ENCODE assay signal across 24 cellular contexts in genomic region chr11:2361565-2361964, GRCh38. TPM values are rescaled to one million over a fixed set of nuclear protein-coding genes. Genes with fewer than 3 reads are reported as not detected.
DNase-seq lines count a peak whose midpoint lies in the region; ATAC-seq, FAIRE-seq and TF ChIP-seq lines count a peak whose summit lies in the region.
"Had no signal": no experiment of that assay in that cellular context is flagged by ENCODE, and none has a peak within 500 bp of the region (broad histone marks: within the 10 kb centered on the region; RNA-seq: fewer than 3 reads in every experiment).

No MANE protein-coding gene starts in this region.

- H4K20me1 ChIP-seq in BLaER1 (0 out of 2 replicates have a peak, but pooled peaks cover 6% of the 10 kb centered on the region), astrocyte (ENCODE audit: insufficient read depth, low read length) (no peaks in the 10 kb centered on the region)
- no peaks in the 10 kb centered on the region for H4K20me1 ChIP-seq in BLaER1 treated with 17β-estradiol and CSF1 and Interleukin-3, amounts not matched to agents 10 nM and 100 nM

- TF ChIP-seq CTCF in astrocyte (IDR thresholded peaks at IDR 0.05; ENCODE audit: insufficient read depth, low read depth, low read length) (no peak), A673 (conservative IDR thresholded peaks at IDR 0.05; ENCODE audit: low read depth, low read length) (no peak), adrenal gland (IDR thresholded peaks at IDR 0.05) (no peak)

- no peaks in the 10 kb centered on the region for H3K36me3 ChIP-seq in BLaER1
- H3K36me3 ChIP-seq in BLaER1 treated with 17β-estradiol and CSF1 and Interleukin-3, amounts not matched to agents 10 nM and 100 nM, result no peaks in the 10 kb centered on the region
- no peaks in the 10 kb centered on the region for H3K36me3 ChIP-seq in astrocyte (ENCODE audit: insufficient read depth, low read length)
- no peaks in the 10 kb centered on the region for H3K36me3 ChIP-seq in A673 (ENCODE audit: insufficient read depth, low read length, poor library complexity, severe bottlenecking)
- H3K36me3 ChIP-seq in adrenal gland (replicated peaks in 1 of 2), result no peaks in the 10 kb centered on the region

- no peak for ATAC-seq in GM21786 (IDR thresholded peaks at IDR 0.05; ENCODE audit: unreplicated experiment)
- ATAC-seq: GM12878, GM23338, HCT116 had no signal

- H3K27ac ChIP-seq in BLaER1 (no peak overlapping the region), astrocyte (ENCODE audit: low read depth, low read length) (no peak overlapping the region), A673 (ENCODE audit: low read depth, low read length, poor library complexity, severe bottlenecking) (no peak overlapping the region), adrenal gland (no peak overlapping the region)
- no peak overlapping the region for H3K27ac ChIP-seq in BLaER1 treated with 17β-estradiol and CSF1 and Interleukin-3, amounts not matched to agents 10 nM and 100 nM
- H3K27ac ChIP-seq: HL-60 had no signal

- DNase-seq in astrocyte (ENCODE audit: low read depth) (no peak), posterior vena cava (ENCODE audit: low spot score) (peak; percentile 22), A673 (ENCODE audit: low spot score) (no peak), adrenal gland (no peak)
- DNase-seq: AML-193; CD4-positive, CD25-positive, alpha-beta regulatory T cell; CD8-positive, alpha-beta memory T cell; COR-L47; DMS 273 treated with DMSO at 0.1 percent for 48 hours; DMS53; DND-41; EL; HFFc6 had no signal

- intact Hi-C loops in posterior vena cava (cut with DNase I) (no loop called here), A673 (cut with micrococcal nuclease; ENCODE audit: unreplicated experiment) (no loop called here), adrenal gland (cut with DNase I) (no loop called here)

- no TSS peak for BruUV-seq in A673 (replicated peaks; lab: Mats Ljungman, UMichigan)

- H2AFZ ChIP-seq in astrocyte (ENCODE audit: low read depth, low read length), result no peak overlapping the region
- H2AFZ ChIP-seq: GM23338 had no signal

- H3K27ac Mint-ChIP-seq in astrocyte (ENCODE audit: unreplicated experiment), result peak overlapping the region; percentile 35
- H3K27ac Mint-ChIP-seq: CD4-positive, CD25-positive, alpha-beta regulatory T cell; GM23338; HFFc6 had no signal

- H3K4me1 ChIP-seq in BLaER1 (peaks cover 81% of the 10 kb centered on the region), astrocyte (ENCODE audit: insufficient read depth, low read length) (peaks cover 3% of the 10 kb centered on the region), A673 (ENCODE audit: insufficient read depth, low read length, poor library complexity, severe bottlenecking) (no peaks in the 10 kb centered on the region), adrenal gland (replicated peaks in 1 of 2) (no peaks in the 10 kb centered on the region)
- H3K4me1 ChIP-seq in BLaER1 treated with 17β-estradiol and CSF1 and Interleukin-3, amounts not matched to agents 10 nM and 100 nM, result peaks cover 31 to 82% (median 62%) of the 10 kb centered on the region in 10 experiments

- peaks cover 29% of the 10 kb centered on the region for H3K27me3 Mint-ChIP-seq in astrocyte (ENCODE audit: low read depth, unreplicated experiment)
- H3K27me3 Mint-ChIP-seq: CD4-positive, CD25-positive, alpha-beta regulatory T cell had no signal

- H3K27me3 ChIP-seq in BLaER1 (no peaks in the 10 kb centered on the region), astrocyte (ENCODE audit: insufficient read depth, low read length) (no peaks in the 10 kb centered on the region), A673 (replicated peaks; ENCODE audit: insufficient read depth, low read depth, low read length, poor library complexity) (no peaks in the 10 kb centered on the region), adrenal gland (no peaks in the 10 kb centered on the region)
- H3K27me3 ChIP-seq in BLaER1 treated with 17β-estradiol and CSF1 and Interleukin-3, amounts not matched to agents 10 nM and 100 nM, result no peaks in the 10 kb centered on the region

- TF ChIP-seq POLR2A in adrenal gland (IDR thresholded peaks at IDR 0.05), result no peak

- WGBS in adrenal gland, 4 donors, result 80 to 85% (median 82%) methylated on average over 9 of the region's 9 CpGs

- FAIRE-seq in astrocyte (lab: Jason Lieb, UNC), result no peak
- FAIRE-seq: A204.1, GM12878, H54 had no signal

- no peaks in the 10 kb centered on the region for H3K4me1 Mint-ChIP-seq in astrocyte (ENCODE audit: low read depth, unreplicated experiment)
- H3K4me1 Mint-ChIP-seq: CD8-positive, alpha-beta memory T cell; GM23338 had no signal

- H3K4me3 Mint-ChIP-seq in astrocyte (ENCODE audit: unreplicated experiment), result no peak overlapping the region
- H3K4me3 Mint-ChIP-seq: CD4-positive, CD25-positive, alpha-beta regulatory T cell; CD8-positive, alpha-beta memory T cell; GM23338; HFFc6 had no signal

- peaks cover 18% of the 10 kb centered on the region for H3K36me3 Mint-ChIP-seq in astrocyte (ENCODE audit: low read depth, unreplicated experiment)
- H3K36me3 Mint-ChIP-seq: CD8-positive, alpha-beta memory T cell had no signal

- H3K4me2 ChIP-seq in BLaER1, result peak overlapping the region; percentile 84
- peak overlapping the region in 7 of 11 experiments; percentile 26 to 88 (median 77); a peak in 12 of 22 replicates for H3K4me2 ChIP-seq in BLaER1 treated with 17β-estradiol and CSF1 and Interleukin-3, amounts not matched to agents 10 nM and 100 nM
- H3K4me2 ChIP-seq in astrocyte (ENCODE audit: low read length), result no peak overlapping the region
- H3K4me2 ChIP-seq: GM23338 had no signal

- H3K9ac ChIP-seq in BLaER1 (no peak overlapping the region), astrocyte (ENCODE audit: low read length) (no peak overlapping the region)
- no peak overlapping the region for H3K9ac ChIP-seq in BLaER1 treated with 17β-estradiol and CSF1 and Interleukin-3, amounts not matched to agents 10 nM and 100 nM

- H3K9me3 ChIP-seq in BLaER1 (no peaks in the 10 kb centered on the region), astrocyte (ENCODE audit: insufficient read depth, low read depth, low read length) (no peaks in the 10 kb centered on the region), A673 (ENCODE audit: low read depth, low read length, poor library complexity, severe bottlenecking) (no peaks in the 10 kb centered on the region), adrenal gland (replicated peaks in 1 of 3) (no peaks in the 10 kb centered on the region)
- peaks cover 0 to 2% (median 0%) of the 10 kb centered on the region in 11 experiments; a peak in 1 of 22 replicates for H3K9me3 ChIP-seq in BLaER1 treated with 17β-estradiol and CSF1 and Interleukin-3, amounts not matched to agents 10 nM and 100 nM (replicated peaks in 1 of 11)

- H3K4me3 ChIP-seq in BLaER1 (no peak overlapping the region), astrocyte (ENCODE audit: insufficient read depth, low read depth, low read length) (no peak overlapping the region), A673 (ENCODE audit: low read depth, low read length, poor library complexity, severe bottlenecking) (no peak overlapping the region), adrenal gland (no peak overlapping the region)
- no peak overlapping the region for H3K4me3 ChIP-seq in BLaER1 treated with 17β-estradiol and CSF1 and Interleukin-3, amounts not matched to agents 10 nM and 100 nM
- H3K4me3 ChIP-seq: GM12878, GM23338 had no signal

- no peaks in the 10 kb centered on the region for H3K79me2 ChIP-seq in astrocyte (ENCODE audit: insufficient read depth, low read length)

- CTCF ChIA-PET in A673 (lab: Charles Lee), result no interaction called here

- peaks cover 8% of the 10 kb centered on the region for H3K9me3 Mint-ChIP-seq in astrocyte (ENCODE audit: unreplicated experiment)
- H3K9me3 Mint-ChIP-seq: CD4-positive, CD25-positive, alpha-beta regulatory T cell; CD8-positive, alpha-beta memory T cell; HFFc6 had no signal

- POLR2A ChIA-PET in A673 (lab: Charles Lee; ENCODE audit: low non-redundant PET), result no interaction called here

RNA-seq across cellular contexts. Expression of gene CD81, which starts 15.5 kb away (rescaled TPM):
- total RNA-seq in astrocyte, result 625 and 648 TPM in 2 replicates
- 100 to 1,000 TPM; 616 to 784 TPM for total RNA-seq in posterior vena cava
- 183 and 194 TPM in 2 replicates for total RNA-seq in A673 (2021)
- total RNA-seq in adrenal gland, result 100 to 1,000 TPM; 193 to 444 (median 330) TPM
- polyA plus RNA-seq in adrenal gland, result 100 to 1,000 TPM; 147 to 360 (median 190) TPM

RNA-seq across cellular contexts. Expression of gene TSSC4, which starts 39.0 kb away (rescaled TPM):
- total RNA-seq in astrocyte, result 60.9 and 70.0 TPM in 2 replicates
- 10 to 100 TPM; 47.4 to 49.6 TPM for total RNA-seq in posterior vena cava
- total RNA-seq in A673 (2021), result 41.3 and 46.8 TPM in 2 replicates
- 10 to 100 TPM; 28.7 to 53.6 (median 35.2) TPM for total RNA-seq in adrenal gland
- 10 to 100 TPM in 2 of 3 donors, 1 to 10 TPM in 1; 3.4 to 94.6 (median 69.6) TPM for polyA plus RNA-seq in adrenal gland

RNA-seq across cellular contexts. Expression of gene TSPAN32, which starts 59.8 kb away (rescaled TPM):
- total RNA-seq in astrocyte, result not detected in 2 replicates
- 1 to 10 TPM in 1 of 2 donors, under 1 TPM in 1; 0.76 to 3.6 TPM for total RNA-seq in posterior vena cava
- total RNA-seq in A673 (2021), result not detected in 2 replicates
- total RNA-seq in adrenal gland, result 1 to 10 TPM in 1 of 8 donors, under 1 TPM in 4, not detected in 3; 0.14 to 1.4 (median 0.60) TPM
- polyA plus RNA-seq in adrenal gland, result 1 to 10 TPM in 2 of 3 donors, not detected in 1; 1.7 to 7.0 TPM
- total RNA-seq: G401, GM12878, GM23338, HFFc6 had no signal
- polyA plus RNA-seq: GM23338 had no signal

RNA-seq across cellular contexts. Expression of gene C11orf21, which starts 59.8 kb away (rescaled TPM):
- total RNA-seq in astrocyte, result not detected in 2 replicates
- total RNA-seq in posterior vena cava, result 1 to 10 TPM; 1.3 to 1.8 TPM
- total RNA-seq in A673 (2021), result not detected in 2 replicates
- under 1 TPM; 0.12 to 0.97 (median 0.32) TPM for total RNA-seq in adrenal gland
- 1 to 10 TPM in 1 of 3 donors, under 1 TPM in 2; 0.04 to 2.1 (median 0.64) TPM for polyA plus RNA-seq in adrenal gland
- total RNA-seq: G401, GM23338, HFFc6 had no signal
- polyA plus RNA-seq: BJ, GM23338 had no signal
